In the genomic region with DNA sequence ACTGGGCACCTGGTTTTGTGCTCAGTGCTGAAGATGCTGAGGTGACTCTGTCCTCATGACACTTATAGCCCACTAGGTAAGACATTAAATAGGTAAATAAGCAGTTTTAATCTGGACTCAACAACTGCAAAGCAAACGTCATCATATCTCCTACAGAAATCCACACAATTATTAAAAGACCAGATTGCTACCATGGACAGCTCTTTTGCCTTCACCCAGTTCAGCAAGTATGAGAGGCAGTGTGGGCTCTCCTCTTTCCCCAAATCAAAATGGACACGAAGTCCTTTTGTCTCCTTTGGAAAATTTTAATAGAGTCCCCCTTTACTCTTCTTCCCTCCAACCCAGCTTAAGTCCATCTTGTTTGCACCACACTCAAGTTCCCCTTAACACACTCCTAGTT, we compare ENCODE assay signal across 20 cellular contexts.
A peak's percentile ranks its signal among the peaks of the same experiment; 100 is the strongest.
DNase-seq lines count a peak whose midpoint lies in the region; ATAC-seq, FAIRE-seq and TF ChIP-seq lines count a peak whose summit lies in the region.
"Had no signal": no experiment of that assay in that cellular context is flagged by ENCODE, and none has a peak within 500 bp of the region (broad histone marks: within the 10 kb centered on the region; RNA-seq: fewer than 3 reads in every experiment).

No MANE protein-coding gene starts in this region.

- no peaks in the 10 kb centered on the region for H3K79me2 ChIP-seq in GM12878 (ENCODE audit: control insufficient read depth, insufficient read depth, low read length)

- no peaks in the 10 kb centered on the region for H4K20me1 ChIP-seq in GM12878 (ENCODE audit: control insufficient read depth, insufficient read depth)
- H4K20me1 ChIP-seq: BLaER1 treated with 17β-estradiol and CSF1 and Interleukin-3, amounts not matched to agents 10 nM and 100 nM had no signal

- in situ Hi-C loops in GM12878 (cut with MboI): no loop called here

- TF ChIP-seq EP300 in GM12878 (IDR thresholded peaks at IDR 0.05; ENCODE audit: borderline replicate concordance in 1 of 2, control insufficient read depth in 1 of 2, low read depth in 2 of 2, low read length in 2 of 2): no peak

- no peak overlapping the region for H3K9ac ChIP-seq in GM12878 (ENCODE audit: control insufficient read depth, insufficient read depth, low read length)
- H3K9ac ChIP-seq: BLaER1 treated with 17β-estradiol and CSF1 and Interleukin-3, amounts not matched to agents 10 nM and 100 nM had no signal

- H3K4me2 ChIP-seq in GM12878 (ENCODE audit: control insufficient read depth, insufficient read depth): no peak overlapping the region
- H3K4me2 ChIP-seq: BLaER1 treated with 17β-estradiol and CSF1 and Interleukin-3, amounts not matched to agents 10 nM and 100 nM had no signal

- BruUV-seq in GM12878 (replicated peaks; lab: Mats Ljungman, UMichigan): no TSS peak

- DNase-seq in AG20443 (ENCODE audit: low spot score) (peak; percentile 46), LHCN-M2 (ENCODE audit: low read depth) (peak; percentile 23), GM12878 (ENCODE audit: low read depth, low spot score) (no peak), iris pigment epithelial cell (ENCODE audit: low read depth) (peak; percentile 25), ureter (ENCODE audit: low spot score) (no peak), COLO668 (lab: John Stamatoyannopoulos, UW; ENCODE audit: unreplicated experiment) (no peak)
- DNase-seq: activated CD4-positive, alpha-beta T cell treated with anti-CD3 and anti-CD28 coated beads for 4 hours; activated naive CD4-positive, alpha-beta T cell treated with anti-CD3 and anti-CD28 coated beads, Interleukin-2, amount 10 ng/mL, durations not matched to agents 7 days and 5 days; DMS79; NCI-H1694 treated with DMSO at 0.1 percent for 48 hours; NCI-H69; ovary; T-helper 17 cell; trophoblast cell had no signal

- POLR2A ChIA-PET in GM12878 (lab: Charles Lee): no interaction called here

- RAD21 ChIA-PET in GM12878 (lab: Charles Lee; ENCODE audit: unreplicated experiment): no interaction called here

- SMC1A ChIA-PET in GM12878 (lab: Charles Lee; ENCODE audit: uncharacterized antibody, unreplicated experiment): no interaction called here

- no peaks in the 10 kb centered on the region for H3K36me3 ChIP-seq in GM12878 (ENCODE audit: control insufficient read depth in 2 of 2, insufficient read depth in 2 of 2, low read length in 1 of 2)
- H3K36me3 ChIP-seq: BLaER1 treated with 17β-estradiol and CSF1 and Interleukin-3, amounts not matched to agents 10 nM and 100 nM; ovary had no signal

- CTCF ChIA-PET in GM12878 (lab: Yijun Ruan, JAX): no interaction called here

- no peaks in the 10 kb centered on the region for H3K4me1 ChIP-seq in GM12878 (ENCODE audit: control insufficient read depth, insufficient read depth, low read length)

- FAIRE-seq in GM12878 (lab: Jason Lieb, UNC): no peak
- FAIRE-seq: endothelial cell of umbilical vein had no signal

- no peaks in the 10 kb centered on the region for H3K9me3 ChIP-seq in GM12878 (replicated peaks; ENCODE audit: control insufficient read depth, insufficient read depth, low read length)
- H3K9me3 ChIP-seq: ovary had no signal

- WGBS in GM12878 (ENCODE audit: insufficient coverage, insufficient replicate concordance, low lambda C conversion rate, missing lambda C conversion rate): 16% methylated on average over 2 of the region's 2 CpGs

- no peak overlapping the region for H3K27ac ChIP-seq in GM12878 (ENCODE audit: control insufficient read depth, insufficient read depth)
- H3K27ac ChIP-seq: BLaER1 treated with 17β-estradiol and CSF1 and Interleukin-3, amounts not matched to agents 10 nM and 100 nM; ovary; skin epidermis had no signal

- no peak for TF ChIP-seq RAD21 in GM12878 (IDR thresholded peaks at IDR 0.05; ENCODE audit: insufficient read depth, low read depth, low read length)

- no peaks in the 10 kb centered on the region; a peak in 1 of 4 replicates for H3K27me3 ChIP-seq in GM12878 (replicated peaks in 1 of 2; ENCODE audit: control insufficient read depth in 2 of 2, insufficient read depth in 2 of 2, low read length in 1 of 2)
- H3K27me3 ChIP-seq: BLaER1 treated with 17β-estradiol and CSF1 and Interleukin-3, amounts not matched to agents 10 nM and 100 nM; ovary had no signal

- intact Hi-C loops in GM12878 (cut with micrococcal nuclease; ENCODE audit: unreplicated experiment): no loop called here

- ATAC-seq in GM12878: no peak
- ATAC-seq in HG03135 (IDR thresholded peaks at IDR 0.05; ENCODE audit: unreplicated experiment): no peak
- ATAC-seq in GM21723 (IDR thresholded peaks at IDR 0.05; ENCODE audit: unreplicated experiment): no peak
- ATAC-seq: stimulated activated effector memory CD8-positive, alpha-beta T cell treated with anti-CD3 and anti-CD28 coated beads, Interleukin-12 subunit alpha, Interleukin-12 subunit beta, amount 100 ng/mL, for 72 hours; T-helper 17 cell had no signal

- TF ChIP-seq POLR2A in GM12878 (IDR thresholded peaks at IDR 0.05; ENCODE audit: low read depth, low read length): no peak

- TF ChIP-seq CTCF in GM12878 (IDR thresholded peaks at IDR 0.05 in 2 of 3, conservative IDR thresholded peaks at IDR 0.05 in 1 of 3; ENCODE audit: control insufficient read depth in 2 of 3, extremely low read depth in 1 of 3, insufficient read depth in 1 of 3, low read depth in 3 of 3, low read length in 3 of 3): no peak

- H3K4me3 ChIP-seq in GM12878: no peak overlapping the region
- H3K4me3 ChIP-seq: BLaER1 treated with 17β-estradiol and CSF1 and Interleukin-3, amounts not matched to agents 10 nM and 100 nM; ovary; skin epidermis had no signal

- H2AFZ ChIP-seq in GM12878 (ENCODE audit: control insufficient read depth, low read depth, low read length): no peak overlapping the region

TF ChIP-seq in GM12878, 131 proteins besides CTCF, POLR2A, EP300 and RAD21:
- TF ChIP-seq, protein P1, sequence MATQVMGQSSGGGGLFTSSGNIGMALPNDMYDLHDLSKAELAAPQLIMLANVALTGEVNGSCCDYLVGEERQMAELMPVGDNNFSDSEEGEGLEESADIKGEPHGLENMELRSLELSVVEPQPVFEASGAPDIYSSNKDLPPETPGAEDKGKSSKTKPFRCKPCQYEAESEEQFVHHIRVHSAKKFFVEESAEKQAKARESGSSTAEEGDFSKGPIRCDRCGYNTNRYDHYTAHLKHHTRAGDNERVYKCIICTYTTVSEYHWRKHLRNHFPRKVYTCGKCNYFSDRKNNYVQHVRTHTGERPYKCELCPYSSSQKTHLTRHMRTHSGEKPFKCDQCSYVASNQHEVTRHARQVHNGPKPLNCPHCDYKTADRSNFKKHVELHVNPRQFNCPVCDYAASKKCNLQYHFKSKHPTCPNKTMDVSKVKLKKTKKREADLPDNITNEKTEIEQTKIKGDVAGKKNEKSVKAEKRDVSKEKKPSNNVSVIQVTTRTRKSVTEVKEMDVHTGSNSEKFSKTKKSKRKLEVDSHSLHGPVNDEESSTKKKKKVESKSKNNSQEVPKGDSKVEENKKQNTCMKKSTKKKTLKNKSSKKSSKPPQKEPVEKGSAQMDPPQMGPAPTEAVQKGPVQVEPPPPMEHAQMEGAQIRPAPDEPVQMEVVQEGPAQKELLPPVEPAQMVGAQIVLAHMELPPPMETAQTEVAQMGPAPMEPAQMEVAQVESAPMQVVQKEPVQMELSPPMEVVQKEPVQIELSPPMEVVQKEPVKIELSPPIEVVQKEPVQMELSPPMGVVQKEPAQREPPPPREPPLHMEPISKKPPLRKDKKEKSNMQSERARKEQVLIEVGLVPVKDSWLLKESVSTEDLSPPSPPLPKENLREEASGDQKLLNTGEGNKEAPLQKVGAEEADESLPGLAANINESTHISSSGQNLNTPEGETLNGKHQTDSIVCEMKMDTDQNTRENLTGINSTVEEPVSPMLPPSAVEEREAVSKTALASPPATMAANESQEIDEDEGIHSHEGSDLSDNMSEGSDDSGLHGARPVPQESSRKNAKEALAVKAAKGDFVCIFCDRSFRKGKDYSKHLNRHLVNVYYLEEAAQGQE (IDR thresholded peaks at IDR 0.05; ENCODE audit: low read depth, low read length): peak; percentile 73; the same call in 1 of the 2 replicates
- no peak for TF ChIP-seq NFXL1 (IDR thresholded peaks at IDR 0.05; ENCODE audit: borderline replicate concordance)

Comparison
In these comparisons a context has a peak if more than half of its experiments do, and no peak if none do; other contexts are left out.
1. DNase-seq: peak in AG20443 (single experiment), LHCN-M2 (single experiment) and iris pigment epithelial cell (single experiment); none in GM12878 (single experiment), ureter (single experiment) and COLO668 (single experiment).